In the genomic region with DNA sequence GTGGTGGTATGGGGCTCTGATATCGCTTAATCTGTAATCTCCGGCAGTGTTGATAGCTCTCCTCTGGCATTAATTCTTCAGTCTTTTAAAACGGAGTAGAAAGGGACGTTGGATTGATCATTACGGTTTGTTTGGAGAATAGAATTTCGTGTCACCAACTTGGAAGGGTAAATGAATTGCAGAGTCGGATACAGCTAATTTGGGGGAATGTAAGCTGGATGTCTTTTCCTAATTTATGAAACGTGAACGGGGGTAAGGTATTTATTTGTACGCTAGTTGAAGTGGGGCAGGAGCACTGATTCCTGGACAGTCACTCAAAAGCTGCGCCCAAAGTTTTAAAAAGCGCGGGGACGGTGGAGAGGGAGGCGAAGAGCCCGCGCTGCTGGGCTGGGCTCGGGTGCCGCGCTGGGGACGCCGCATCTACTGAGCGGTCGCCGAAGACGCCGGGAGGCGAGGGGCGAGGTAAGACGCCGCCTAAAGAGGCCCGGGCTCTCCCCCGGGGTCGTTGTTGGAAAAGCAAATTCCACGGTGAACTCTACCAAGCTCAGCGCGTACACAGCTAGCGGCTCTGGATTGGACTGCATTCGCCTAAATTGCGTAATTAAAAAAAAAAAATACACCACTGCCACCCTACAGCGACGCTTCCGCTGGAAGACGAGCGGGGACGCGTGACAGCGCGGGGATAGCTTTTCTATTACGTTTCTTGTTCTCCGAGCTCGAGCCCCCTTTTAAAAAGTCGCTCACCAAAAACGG, we compare ENCODE assay signal across 8 cellular contexts.
DNase-seq lines count a peak whose midpoint lies in the region; ATAC-seq lines count a peak whose summit lies in the region.

No MANE protein-coding gene starts in this region.

- no peaks in the 10 kb centered on the region for H3K9me3 Mint-ChIP-seq in activated naive CD8-positive, alpha-beta T cell treated with anti-CD3 and anti-CD28 coated beads, Interleukin-2, amount 50 U/mL, for 24 hours

- peak overlapping the region; percentile 78 for H3K4me3 Mint-ChIP-seq in activated naive CD8-positive, alpha-beta T cell treated with anti-CD3 and anti-CD28 coated beads, Interleukin-2, amount 50 U/mL, for 24 hours

- H3K27ac ChIP-seq in right cardiac atrium (ENCODE audit: low read length) (peak overlapping the region; percentile 7), skeletal muscle tissue (ENCODE audit: low read depth, low read length) (peak overlapping the region; percentile 66)

- peak overlapping the region; percentile 44 to 70 (median 61) for H3K9ac ChIP-seq in skeletal muscle tissue (ENCODE audit: low read depth in 1 of 3, low read length in 3 of 3)

- peak overlapping the region; percentile 27 for H3K27ac Mint-ChIP-seq in activated naive CD8-positive, alpha-beta T cell treated with anti-CD3 and anti-CD28 coated beads, Interleukin-2, amount 50 U/mL, for 24 hours

- 4% methylated on average over 54 of the region's 54 CpGs for WGBS in right cardiac atrium

- DNase-seq in GM04503 (ENCODE audit: low read depth), result peak; percentile 39
- peak; percentile 49 for DNase-seq in RPMI7951 (ENCODE audit: low read depth)
- DNase-seq in activated naive CD8-positive, alpha-beta T cell treated with anti-CD3 and anti-CD28 coated beads, Interleukin-2, amount 50 U/mL, for 24 hours, result peak; percentile 34
- peak in 2 of 3 donors; percentile 55 to 66 for DNase-seq in right cardiac atrium
- DNase-seq in NCI-H446 treated with DMSO at 0.1 percent for 48 hours (lab: John Stamatoyannopoulos, UW), result no peak
- DNase-seq in NCI-H1417 (lab: John Stamatoyannopoulos, UW), result no peak

- ATAC-seq in activated naive CD8-positive, alpha-beta T cell treated with anti-CD3 and anti-CD28 coated beads, Interleukin-2, amount 50 U/mL, for 24 hours, result no peak
- ATAC-seq in right cardiac atrium (peak; percentile 59 to 64), GM21360 (IDR thresholded peaks at IDR 0.05; ENCODE audit: unreplicated experiment) (no peak)

- intact Hi-C loops in right cardiac atrium (cut with DNase I), result no loop called here

- H3K27me3 Mint-ChIP-seq in activated naive CD8-positive, alpha-beta T cell treated with anti-CD3 and anti-CD28 coated beads, Interleukin-2, amount 50 U/mL, for 24 hours, result peaks cover 75% of the 10 kb centered on the region

- H3K4me3 ChIP-seq in right cardiac atrium (ENCODE audit: low read length) (peak overlapping the region; percentile 63), skeletal muscle tissue (ENCODE audit: low read length in 3 of 3) (peak overlapping the region; percentile 71 to 79 (median 74))

- peaks cover 4% of the 10 kb centered on the region for H3K4me1 ChIP-seq in right cardiac atrium (ENCODE audit: control insufficient read depth, insufficient read depth, low read length)
- peaks cover 24 to 36% (median 33%) of the 10 kb centered on the region in 3 donors for H3K4me1 ChIP-seq in skeletal muscle tissue (ENCODE audit: control insufficient read depth in 3 of 3, insufficient read depth in 3 of 3, low read length in 3 of 3)

- no peaks in the 10 kb centered on the region for H3K36me3 ChIP-seq in skeletal muscle tissue (ENCODE audit: control insufficient read depth in 3 of 3, insufficient read depth in 3 of 3, low read length in 3 of 3)

- no peaks in the 10 kb centered on the region for H3K9me3 ChIP-seq in right cardiac atrium (ENCODE audit: control insufficient read depth, low read length)
- H3K9me3 ChIP-seq in skeletal muscle tissue (ENCODE audit: control insufficient read depth in 3 of 3, low read length in 3 of 3), result no peaks in the 10 kb centered on the region

- H3K36me3 Mint-ChIP-seq in activated naive CD8-positive, alpha-beta T cell treated with anti-CD3 and anti-CD28 coated beads, Interleukin-2, amount 50 U/mL, for 24 hours (ENCODE audit: low read depth), result no peaks in the 10 kb centered on the region

- peaks cover 33% of the 10 kb centered on the region for H3K4me1 Mint-ChIP-seq in activated naive CD8-positive, alpha-beta T cell treated with anti-CD3 and anti-CD28 coated beads, Interleukin-2, amount 50 U/mL, for 24 hours

- H3K27me3 ChIP-seq in right cardiac atrium (ENCODE audit: control insufficient read depth, insufficient read depth), result no peaks in the 10 kb centered on the region
- peaks cover 56 to 66% (median 62%) of the 10 kb centered on the region in 3 donors for H3K27me3 ChIP-seq in skeletal muscle tissue (ENCODE audit: control insufficient read depth in 3 of 3, insufficient read depth in 3 of 3, low read length in 3 of 3)

Comparison
In these comparisons a context has a peak if more than half of its experiments do, and no peak if none do; other contexts are left out.
1. DNase-seq: peak in GM04503 (single experiment), RPMI7951 (single experiment), activated naive CD8-positive, alpha-beta T cell treated with anti-CD3 and anti-CD28 coated beads, Interleukin-2, amount 50 U/mL, for 24 hours (single experiment) and right cardiac atrium (2 of 3); none in NCI-H446 treated with DMSO at 0.1 percent for 48 hours (single experiment) and NCI-H1417 (0 of 3).
2. ATAC-seq: peak in right cardiac atrium (2 of 2); none in activated naive CD8-positive, alpha-beta T cell treated with anti-CD3 and anti-CD28 coated beads, Interleukin-2, amount 50 U/mL, for 24 hours (single experiment) and GM21360 (single experiment).